ENCODE assay signal across 10 cellular contexts in genomic region chr2:108616731-108617161, GRCh38.
DNase-seq lines count a peak whose midpoint lies in the region; ATAC-seq and TF ChIP-seq lines count a peak whose summit lies in the region.
"Had no signal": no experiment of that assay in that cellular context is flagged by ENCODE, and none has a peak within 500 bp of the region (broad histone marks: within the 10 kb centered on the region; RNA-seq: fewer than 3 reads in every experiment).

No MANE protein-coding gene starts in this region.

- DNase-seq in CD4-positive, CD25-positive, alpha-beta regulatory T cell: no peak
- DNase-seq in RPMI7951 (ENCODE audit: low read depth) (peak; percentile 37), glutamatergic neuron (no peak), ecto neural progenitor cell (ENCODE audit: low spot score) (no peak), AG20443 (ENCODE audit: low spot score) (no peak), coronary artery (ENCODE audit: low spot score) (no peak)
- DNase-seq: cerebellar nuclear complex, GDM1 had no signal

- peak overlapping the region; percentile 6 to 93 (median 86) for H3K27ac Mint-ChIP-seq in CD4-positive, CD25-positive, alpha-beta regulatory T cell
- peak overlapping the region; percentile 74 for H3K27ac Mint-ChIP-seq in glutamatergic neuron (ENCODE audit: unreplicated experiment)

- peak overlapping the region; percentile 48 for H3K27ac ChIP-seq in CD4-positive, CD25-positive, alpha-beta regulatory T cell (ENCODE audit: insufficient read depth, low read length, poor library complexity, severe bottlenecking)
- no peak overlapping the region for H3K27ac ChIP-seq in coronary artery

- peaks cover 90% of the 10 kb centered on the region for H3K4me1 ChIP-seq in CD4-positive, CD25-positive, alpha-beta regulatory T cell (ENCODE audit: control insufficient read depth, insufficient read depth, low read length, poor library complexity, severe bottlenecking)

- no peaks in the 10 kb centered on the region for H3K36me3 Mint-ChIP-seq in CD4-positive, CD25-positive, alpha-beta regulatory T cell
- no peaks in the 10 kb centered on the region for H3K36me3 Mint-ChIP-seq in glutamatergic neuron (ENCODE audit: unreplicated experiment)

- peak; percentile 77 for TF ChIP-seq EP300 in Ishikawa (IDR thresholded peaks at IDR 0.05; ENCODE audit: borderline replicate concordance)

- H3K4me3 ChIP-seq in CD4-positive, CD25-positive, alpha-beta regulatory T cell (ENCODE audit: low read depth, low read length): no peak overlapping the region
- H3K4me3 ChIP-seq in coronary artery: no peak overlapping the region

- no peaks in the 10 kb centered on the region for H3K27me3 ChIP-seq in CD4-positive, CD25-positive, alpha-beta regulatory T cell (ENCODE audit: control insufficient read depth, insufficient read depth, low read length)

- H3K27me3 Mint-ChIP-seq in CD4-positive, CD25-positive, alpha-beta regulatory T cell: no peaks in the 10 kb centered on the region
- H3K27me3 Mint-ChIP-seq in glutamatergic neuron (ENCODE audit: unreplicated experiment): peaks cover 7% of the 10 kb centered on the region

- H3K36me3 ChIP-seq in CD4-positive, CD25-positive, alpha-beta regulatory T cell (ENCODE audit: control insufficient read depth, insufficient read depth, low read length): no peaks in the 10 kb centered on the region

- no peak for TF ChIP-seq RAD21 in Ishikawa (IDR thresholded peaks at IDR 0.05; ENCODE audit: low read depth)

- no peaks in the 10 kb centered on the region for H3K9me3 ChIP-seq in CD4-positive, CD25-positive, alpha-beta regulatory T cell (ENCODE audit: control insufficient read depth in 2 of 2, low read length in 2 of 2)

- peaks cover 38 to 95% (median 75%) of the 10 kb centered on the region in 4 donors for H3K4me1 Mint-ChIP-seq in CD4-positive, CD25-positive, alpha-beta regulatory T cell
- peaks cover 73% of the 10 kb centered on the region for H3K4me1 Mint-ChIP-seq in glutamatergic neuron (ENCODE audit: low read depth, unreplicated experiment)

- no peak overlapping the region for H3K4me3 Mint-ChIP-seq in CD4-positive, CD25-positive, alpha-beta regulatory T cell
- no peak overlapping the region for H3K4me3 Mint-ChIP-seq in glutamatergic neuron (ENCODE audit: unreplicated experiment)

- ATAC-seq in CD4-positive, CD25-positive, alpha-beta regulatory T cell (ENCODE audit: low read depth in 2 of 2): no peak
- ATAC-seq in HG02970 (IDR thresholded peaks at IDR 0.05; ENCODE audit: low FRiP score, unreplicated experiment): no peak

- no peaks in the 10 kb centered on the region for H3K9me3 Mint-ChIP-seq in CD4-positive, CD25-positive, alpha-beta regulatory T cell
- H3K9me3 Mint-ChIP-seq in glutamatergic neuron (ENCODE audit: unreplicated experiment): peaks cover 5% of the 10 kb centered on the region

- TF ChIP-seq CTCF in glutamatergic neuron (IDR thresholded peaks at IDR 0.05; ENCODE audit: partially characterized antibody, unreplicated experiment) (no peak), coronary artery (IDR thresholded peaks at IDR 0.05) (no peak)

TF ChIP-seq in Ishikawa, 13 proteins besides CTCF, POLR2A, EP300 and RAD21:
- peak; percentile 91 for TF ChIP-seq TCF12 (IDR thresholded peaks at IDR 0.05; ENCODE audit: low read depth)
- TF ChIP-seq, protein P1, sequence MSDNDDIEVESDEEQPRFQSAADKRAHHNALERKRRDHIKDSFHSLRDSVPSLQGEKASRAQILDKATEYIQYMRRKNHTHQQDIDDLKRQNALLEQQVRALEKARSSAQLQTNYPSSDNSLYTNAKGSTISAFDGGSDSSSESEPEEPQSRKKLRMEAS (IDR thresholded peaks at IDR 0.05): no peak
- TF ChIP-seq USF1 (IDR thresholded peaks at IDR 0.05): no peak
- TF ChIP-seq CEBPB (IDR thresholded peaks at IDR 0.05): 0 out of 2 replicates have a peak, but pooled peaks have one; percentile 26
- TF ChIP-seq TAF1 (IDR thresholded peaks at IDR 0.05; ENCODE audit: low read depth): no peak
- no peak for TF ChIP-seq CREB1 (IDR thresholded peaks at IDR 0.05; ENCODE audit: low read depth)
- peak; percentile 39; the same call in 1 of the 2 replicates for TF ChIP-seq YY1 (IDR thresholded peaks at IDR 0.05; ENCODE audit: low read depth)
- TF ChIP-seq TEAD4 (IDR thresholded peaks at IDR 0.05): peak; percentile 88
- peak; percentile 91 for TF ChIP-seq NFIC (IDR thresholded peaks at IDR 0.05)
- TF ChIP-seq FOXM1 (IDR thresholded peaks at IDR 0.05; ENCODE audit: borderline replicate concordance, low read depth): peak; percentile 66; the same call in 1 of the 2 replicates
TF ChIP-seq in Ishikawa: peak in this region for 6.
